Comparison of ENCODE assay signal across 8 cellular contexts in the genomic region with DNA sequence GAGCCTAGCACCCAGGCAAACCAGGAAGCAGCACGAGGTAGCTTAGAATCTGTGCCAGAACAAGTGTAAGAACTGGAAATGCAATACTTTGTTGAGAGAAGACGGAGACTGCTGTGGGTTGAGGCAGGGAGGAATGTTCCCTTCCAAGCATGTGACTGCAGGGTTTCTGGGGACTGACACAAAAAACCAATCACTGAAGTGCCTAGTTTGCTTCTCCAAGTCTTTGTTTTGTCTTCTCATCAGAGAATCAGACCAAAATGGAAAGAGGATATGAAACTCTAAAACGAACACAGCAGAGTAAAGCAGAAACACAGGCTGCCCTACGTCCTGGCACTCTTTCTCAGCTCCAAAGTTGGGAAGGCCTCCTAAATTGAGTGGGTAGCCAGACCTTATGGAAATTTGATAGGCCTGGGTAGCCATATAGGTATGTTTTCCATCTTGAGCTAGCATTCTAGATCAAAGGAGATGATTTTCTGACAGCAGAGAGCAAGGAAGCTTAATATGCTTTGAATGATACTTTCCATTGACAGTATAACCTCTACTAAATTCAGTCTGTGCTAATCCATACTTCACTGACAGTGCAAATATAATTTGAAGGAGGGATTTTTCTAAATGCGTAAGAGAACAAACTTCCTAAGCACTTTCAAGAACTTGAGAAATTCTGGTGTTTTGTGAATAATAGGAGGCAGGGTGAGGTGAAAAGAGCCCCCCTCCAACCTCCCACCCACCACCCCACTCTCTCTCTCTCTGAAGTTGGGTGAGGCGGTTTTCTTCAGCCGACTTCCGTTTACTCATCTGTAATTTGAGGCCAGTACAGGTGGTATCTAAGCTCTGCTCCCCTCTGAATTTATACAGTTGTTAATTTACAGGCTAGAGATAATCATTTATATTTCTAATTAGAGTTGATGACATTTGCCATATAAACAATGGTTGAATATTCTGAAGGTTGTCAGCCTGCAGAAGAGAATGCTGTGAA. TPM values are rescaled to one million over a fixed set of nuclear protein-coding genes. Genes with fewer than 3 reads are reported as not detected.
DNase-seq lines count a peak whose midpoint lies in the region; ATAC-seq, FAIRE-seq and TF ChIP-seq lines count a peak whose summit lies in the region.

No MANE protein-coding gene starts in this region.

- no peaks in the 10 kb centered on the region for H3K27me3 Mint-ChIP-seq in activated T-cell treated with anti-CD3 and anti-CD28 coated beads, Interleukin-2, amount 50 U/mL, for 4 hours (ENCODE audit: low read depth)

- H3K9me3 Mint-ChIP-seq in activated T-cell treated with anti-CD3 and anti-CD28 coated beads, Interleukin-2, amount 50 U/mL, for 4 hours: no peaks in the 10 kb centered on the region

- H3K27me3 ChIP-seq in suprapubic skin: no peaks in the 10 kb centered on the region

- peaks cover 71% of the 10 kb centered on the region for H3K4me1 ChIP-seq in suprapubic skin

- WGBS in suprapubic skin: 69% methylated on average over 8 of the region's 8 CpGs

- H3K36me3 ChIP-seq in suprapubic skin: peaks cover 7% of the 10 kb centered on the region

- peak overlapping the region; percentile 64 for H3K4me3 ChIP-seq in suprapubic skin

- no peak for DNase-seq in activated T-cell treated with anti-CD3 and anti-CD28 coated beads, Interleukin-2, amount 50 U/mL, for 4 hours
- DNase-seq in activated T-cell treated with anti-CD3 and anti-CD28 coated beads for 4 hours (no peak), suprapubic skin (ENCODE audit: low spot score in 2 of 2) (no peak), DMS153 treated with DMSO at 0.1 percent for 48 hours (lab: John Stamatoyannopoulos, UW; ENCODE audit: unreplicated experiment) (no peak), GM03348 (ENCODE audit: low spot score) (no peak), frontal cortex (ENCODE audit: low spot score in 2 of 2) (no peak)

- H3K27ac ChIP-seq in cingulate gyrus (ENCODE audit: low read depth, low read length): peak overlapping the region; percentile 76
- no peak overlapping the region for H3K27ac ChIP-seq in suprapubic skin

- no peak for TF ChIP-seq POLR2A in suprapubic skin (IDR thresholded peaks at IDR 0.05)

- peaks cover 1% of the 10 kb centered on the region for H3K36me3 Mint-ChIP-seq in activated T-cell treated with anti-CD3 and anti-CD28 coated beads, Interleukin-2, amount 50 U/mL, for 4 hours (ENCODE audit: insufficient read depth)

- no peak for ATAC-seq in activated T-cell treated with anti-CD3 and anti-CD28 coated beads, Interleukin-2, amount 50 U/mL, for 4 hours
- peak; percentile 89 for ATAC-seq in HG03354 (IDR thresholded peaks at IDR 0.05; ENCODE audit: poor library complexity, severe bottlenecking, unreplicated experiment)

- no peak for TF ChIP-seq EP300 in suprapubic skin (IDR thresholded peaks at IDR 0.05)

- H3K4me3 Mint-ChIP-seq in activated T-cell treated with anti-CD3 and anti-CD28 coated beads, Interleukin-2, amount 50 U/mL, for 4 hours: peak overlapping the region; percentile 20

- no peak for TF ChIP-seq CTCF in suprapubic skin (IDR thresholded peaks at IDR 0.05)

- no peak for FAIRE-seq in frontal cortex (lab: Jason Lieb, UNC)

- no peaks in the 10 kb centered on the region for H3K9me3 ChIP-seq in suprapubic skin

- H3K4me1 Mint-ChIP-seq in activated T-cell treated with anti-CD3 and anti-CD28 coated beads, Interleukin-2, amount 50 U/mL, for 4 hours (ENCODE audit: low read depth): peaks cover 74% of the 10 kb centered on the region

RNA-seq across cellular contexts. Expression of a gene that starts 5.5 kb away (rescaled TPM):
- under 1 TPM; 0.18 to 0.54 (median 0.26) TPM for total RNA-seq in activated T-cell treated with anti-CD3 and anti-CD28 coated beads, Interleukin-2, amount 50 U/mL, for 4 hours
- 100 to 1,000 TPM in 1 of 4 donors, 10 to 100 TPM in 3; 68.8 to 109 (median 86.4) TPM for total RNA-seq in suprapubic skin
- 0.82 TPM for total RNA-seq in frontal cortex

Comparison
In these comparisons a context has a peak if more than half of its experiments do, and no peak if none do; other contexts are left out.
1. RNA of a gene that starts 5.5 kb away (total RNA-seq): 68.8 to 109 TPM in suprapubic skin; 0.82 TPM in frontal cortex (single experiment) and 0.18 to 0.54 TPM in activated T-cell treated with anti-CD3 and anti-CD28 coated beads, Interleukin-2, amount 50 U/mL, for 4 hours; every median in the first group is over 10 times any median in the second.